8 cellular contexts compared by ENCODE assay signal in genomic region chrX:24465524-24465850, GRCh38. TPM values are rescaled to one million over a fixed set of nuclear protein-coding genes. Genes with fewer than 3 reads are reported as not detected.
DNase-seq lines count a peak whose midpoint lies in the region; ATAC-seq, FAIRE-seq and TF ChIP-seq lines count a peak whose summit lies in the region.

No MANE protein-coding gene starts in this region.

- CTCF ChIA-PET in activated CD8-positive, alpha-beta T cell treated with anti-CD3 and anti-CD28 coated beads, Interleukin-2, amount 10 ng/mL, durations not matched to agents 7 days and 5 days (lab: Charles Lee), result interaction anchor here (0.7 to 2.2 kb wide), 5 partner anchors 33 to 101 kb away, joined by 3 to 19 read pairs (median 3); no protein-coding TSS in a partner anchor

- no peaks in the 10 kb centered on the region for H3K27me3 Mint-ChIP-seq in activated CD8-positive, alpha-beta T cell treated with anti-CD3 and anti-CD28 coated beads, Interleukin-2, amount 10 ng/mL, durations not matched to agents 7 days and 5 days (ENCODE audit: low read depth)
- no peaks in the 10 kb centered on the region for H3K27me3 Mint-ChIP-seq in stimulated activated naive CD8-positive, alpha-beta T cell treated with anti-CD3 and anti-CD28 coated beads, Interleukin-15, amount 100 ng/mL, for 72 hours

- FAIRE-seq in GM12892 (lab: Jason Lieb, UNC), result no peak

- H3K36me3 Mint-ChIP-seq in activated CD8-positive, alpha-beta T cell treated with anti-CD3 and anti-CD28 coated beads, Interleukin-2, amount 10 ng/mL, durations not matched to agents 7 days and 5 days (ENCODE audit: low read depth), result peaks cover 6% of the 10 kb centered on the region

- H3K4me1 Mint-ChIP-seq in activated CD8-positive, alpha-beta T cell treated with anti-CD3 and anti-CD28 coated beads, Interleukin-2, amount 10 ng/mL, durations not matched to agents 7 days and 5 days (ENCODE audit: low read depth), result peaks cover 41% of the 10 kb centered on the region
- peaks cover 42% of the 10 kb centered on the region for H3K4me1 Mint-ChIP-seq in stimulated activated naive CD8-positive, alpha-beta T cell treated with anti-CD3 and anti-CD28 coated beads, Interleukin-15, amount 100 ng/mL, for 72 hours

- POLR2A ChIA-PET in activated CD8-positive, alpha-beta T cell treated with anti-CD3 and anti-CD28 coated beads, Interleukin-2, amount 10 ng/mL, durations not matched to agents 7 days and 5 days (lab: Charles Lee), result interaction anchor here (0.7 to 3.2 kb wide), 5 partner anchors 12 to 723 kb away, joined by 3 to 27 read pairs (median 4); partner anchors contain the start of gene ACOT9

- no peak for TF ChIP-seq POLR2A in GM12892 (IDR thresholded peaks at IDR 0.05; ENCODE audit: low read depth, low read length)

- DNase-seq in activated CD8-positive, alpha-beta T cell treated with anti-CD3 and anti-CD28 coated beads, Interleukin-2, amount 10 ng/mL, durations not matched to agents 7 days and 5 days, result no peak
- no peak for DNase-seq in stimulated activated naive CD8-positive, alpha-beta T cell treated with anti-CD3 and anti-CD28 coated beads, Interleukin-15, amount 100 ng/mL, for 72 hours
- no peak for DNase-seq in GM12892 (ENCODE audit: insufficient read length)
- DNase-seq in cortex of kidney (lab: John Stamatoyannopoulos, UW), result no peak

- H3K9me3 Mint-ChIP-seq in activated CD8-positive, alpha-beta T cell treated with anti-CD3 and anti-CD28 coated beads, Interleukin-2, amount 10 ng/mL, durations not matched to agents 7 days and 5 days (ENCODE audit: insufficient read depth), result no peaks in the 10 kb centered on the region
- H3K9me3 Mint-ChIP-seq in stimulated activated naive CD8-positive, alpha-beta T cell treated with anti-CD3 and anti-CD28 coated beads, Interleukin-15, amount 100 ng/mL, for 72 hours, result no peaks in the 10 kb centered on the region

- H3K4me3 Mint-ChIP-seq in activated CD8-positive, alpha-beta T cell treated with anti-CD3 and anti-CD28 coated beads, Interleukin-2, amount 10 ng/mL, durations not matched to agents 7 days and 5 days, result peak overlapping the region; percentile 76
- peak overlapping the region; percentile 56 to 87 for H3K4me3 Mint-ChIP-seq in stimulated activated naive CD8-positive, alpha-beta T cell treated with anti-CD3 and anti-CD28 coated beads, Interleukin-15, amount 100 ng/mL, for 72 hours

- H3K4me3 ChIP-seq in iPS-11a (ENCODE audit: low read depth, low read length), result peak overlapping the region; percentile 53

- H3K27ac Mint-ChIP-seq in activated CD8-positive, alpha-beta T cell treated with anti-CD3 and anti-CD28 coated beads, Interleukin-2, amount 10 ng/mL, durations not matched to agents 7 days and 5 days, result peak overlapping the region; percentile 64
- peak overlapping the region; percentile 72 to 83 for H3K27ac Mint-ChIP-seq in stimulated activated naive CD8-positive, alpha-beta T cell treated with anti-CD3 and anti-CD28 coated beads, Interleukin-15, amount 100 ng/mL, for 72 hours

- ATAC-seq in GM18867 (IDR thresholded peaks at IDR 0.05; ENCODE audit: unreplicated experiment) (peak; percentile 18), HG03095 (IDR thresholded peaks at IDR 0.05; ENCODE audit: unreplicated experiment) (peak; percentile 9), GM21526 (IDR thresholded peaks at IDR 0.05; ENCODE audit: low FRiP score, unreplicated experiment) (no peak)
- peak; percentile 20 for ATAC-seq in activated CD8-positive, alpha-beta T cell treated with anti-CD3 and anti-CD28 coated beads, Interleukin-2, amount 10 ng/mL, durations not matched to agents 7 days and 5 days
- ATAC-seq in stimulated activated naive CD8-positive, alpha-beta T cell treated with anti-CD3 and anti-CD28 coated beads, Interleukin-15, amount 100 ng/mL, for 72 hours, result peak; percentile 18

RNA-seq across cellular contexts. Expression of gene PDK3, which starts 0.4 kb away (rescaled TPM):
- total RNA-seq in activated CD8-positive, alpha-beta T cell treated with anti-CD3 and anti-CD28 coated beads, Interleukin-2, amount 10 ng/mL, durations not matched to agents 7 days and 5 days, result 10 to 100 TPM; 30.0 to 31.5 TPM
- polyA plus RNA-seq in GM12892 (2012; ENCODE audit: missing spikeins), result 23.7 TPM
